8 cellular contexts compared by ENCODE assay signal in the genomic region with DNA sequence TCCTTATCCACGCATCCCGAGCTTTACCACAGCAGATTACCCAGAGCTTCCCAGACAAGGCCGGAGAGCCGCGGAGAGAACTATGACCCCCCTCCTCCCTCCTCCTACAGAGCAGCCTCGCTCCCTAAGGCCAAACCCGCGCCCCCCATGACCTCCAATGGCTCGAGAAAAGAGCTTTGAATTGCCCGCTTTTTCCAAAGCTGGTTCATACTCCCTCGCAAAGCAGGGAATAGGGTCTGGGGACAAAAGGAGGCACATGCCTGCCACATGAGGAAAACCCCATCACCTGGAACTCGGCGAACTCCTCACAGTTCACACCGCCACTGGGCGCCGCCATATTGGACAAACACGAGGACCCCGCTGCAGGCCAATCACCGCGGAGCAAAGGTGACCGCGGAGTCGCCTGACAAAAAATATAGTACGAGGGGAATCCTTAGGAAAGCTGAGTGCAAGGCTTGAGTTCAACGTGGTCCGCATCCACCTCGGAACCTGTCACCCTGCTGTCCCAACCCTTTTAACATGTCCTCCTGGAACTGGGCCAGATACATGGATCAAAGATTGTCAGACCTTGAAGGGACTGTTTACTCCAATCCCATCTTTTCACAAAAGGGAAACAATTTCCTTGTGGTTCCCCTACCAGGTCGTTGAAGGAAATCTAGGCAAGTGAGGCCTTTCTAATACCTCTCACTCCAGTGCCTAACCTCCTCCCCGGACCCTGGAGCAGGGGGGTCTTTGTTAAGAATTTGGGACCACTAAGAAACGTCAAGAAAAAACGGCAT. TPM values are rescaled to one million over a fixed set of nuclear protein-coding genes. Genes with fewer than 3 reads are reported as not detected.
DNase-seq lines count a peak whose midpoint lies in the region; TF ChIP-seq lines count a peak whose summit lies in the region.

A gene (minus strand): TSS at position 344 of the 779 bp plus-strand sequence. CDS start 7 bp downstream, at position 337.

- H3K36me3 Mint-ChIP-seq in H9 (ENCODE audit: insufficient read depth in 1 of 3, low read depth in 3 of 3): peaks cover 2 to 13% (median 13%) of the 10 kb centered on the region in 3 experiments; a peak in 4 of 7 replicates

- H3K18ac ChIP-seq in H9 (ENCODE audit: insufficient read length, low read depth, low read length): peak within 1 kb of the TSS; percentile 95

- H2BK20ac ChIP-seq in H9 (ENCODE audit: low read depth, low read length, poor library complexity, severe bottlenecking): no peak within 1 kb of the TSS

- DNase-seq in DMS79 treated with DMSO at 0.1 percent for 48 hours (lab: John Stamatoyannopoulos, UW) (peak; percentile 93), H9 (peak; percentile 89), NB4 (ENCODE audit: low read depth) (peak; percentile 89), SK-N-DZ (ENCODE audit: low spot score) (peak; percentile 91), foreskin melanocyte (peak; percentile 75)
- peak; percentile 89 for DNase-seq in activated naive CD4-positive, alpha-beta T cell treated with Interleukin-2 at 50 U/mL for 16 hours

- peak within 1 kb of the TSS; percentile 97 for H3K9ac ChIP-seq in H9 (ENCODE audit: extremely low read depth, insufficient read length, low read length)
- H3K9ac ChIP-seq in subcutaneous abdominal adipose tissue (ENCODE audit: low read length in 5 of 5): peak within 1 kb of the TSS; percentile 78 to 96 (median 87)

- H3K23me2 ChIP-seq in H9 (ENCODE audit: insufficient read length, low read depth, low read length, poor library complexity, severe bottlenecking): peaks cover 15% of the 10 kb centered on the region

- H3K23ac ChIP-seq in H9 (ENCODE audit: insufficient read length, low read depth, low read length): no peak within 1 kb of the TSS

- no peak within 1 kb of the TSS for H2BK120ac ChIP-seq in H9 (ENCODE audit: low read depth, low read length, poor library complexity, severe bottlenecking)

- H3K27me3 Mint-ChIP-seq in H9 (ENCODE audit: low read depth): no peaks in the 10 kb centered on the region

- no peak within 1 kb of the TSS for H2AK5ac ChIP-seq in H9 (ENCODE audit: insufficient read length, low read length)

- H3K27me3 ChIP-seq in H9 (ENCODE audit: insufficient read depth, low read length) (no peaks in the 10 kb centered on the region), neuron (ENCODE audit: insufficient read depth, low read length) (no peaks in the 10 kb centered on the region), subcutaneous abdominal adipose tissue (ENCODE audit: control insufficient read depth in 5 of 5, insufficient read depth in 4 of 5, low read length in 5 of 5) (no peaks in the 10 kb centered on the region)

- no peaks in the 10 kb centered on the region for H3K9me3 Mint-ChIP-seq in H9

- TF ChIP-seq CTCF in H9 (conservative IDR thresholded peaks at IDR 0.05) (no peak), NB4 (IDR thresholded peaks at IDR 0.05; ENCODE audit: low read depth, low read length) (no peak)

- TF ChIP-seq POLR2A in NB4 (IDR thresholded peaks at IDR 0.05; ENCODE audit: extremely low read depth, insufficient read length): peak; percentile 61

- no CpG with 5 or more reads among the region's 31 CpGs for WGBS in H9 (ENCODE audit: extremely low coverage, insufficient read length, low lambda C conversion rate)

- H3K4me3 Mint-ChIP-seq in H9: peak within 1 kb of the TSS; percentile 88 to 97

- H3K56ac ChIP-seq in H9 (ENCODE audit: insufficient read length, low read depth, low read length): no peak within 1 kb of the TSS

- H2AFZ ChIP-seq in H9 (ENCODE audit: low read length) (peak within 1 kb of the TSS; percentile 96), neuron (ENCODE audit: low read depth, low read length) (peak within 1 kb of the TSS; percentile 52)

- peak within 1 kb of the TSS; percentile 92; the same call in 1 of the 2 replicates for H3K14ac ChIP-seq in H9 (ENCODE audit: insufficient read depth, low read length)

- H2BK15ac ChIP-seq in H9 (ENCODE audit: low read depth, low read length): no peak within 1 kb of the TSS

- peak within 1 kb of the TSS; percentile 77 for H4K5ac ChIP-seq in H9 (ENCODE audit: insufficient read length, low read depth, low read length)

- peak within 1 kb of the TSS; percentile 41 for H4K8ac ChIP-seq in H9 (replicated peaks; ENCODE audit: insufficient read length, low read depth, low read length)

- H2BK12ac ChIP-seq in H9 (ENCODE audit: insufficient read length, low read depth, low read length): no peak within 1 kb of the TSS

- H3K4me3 ChIP-seq in NB4 (ENCODE audit: low read depth, low read length): peak within 1 kb of the TSS; percentile 96
- H3K4me3 ChIP-seq in neuron (ENCODE audit: low read length): peak within 1 kb of the TSS; percentile 87
- H3K4me3 ChIP-seq in subcutaneous abdominal adipose tissue (ENCODE audit: low read depth in 1 of 5, low read length in 5 of 5): peak within 1 kb of the TSS; percentile 93 to 100 (median 97)

- no peaks in the 10 kb centered on the region for H3K4me1 ChIP-seq in H9 (ENCODE audit: insufficient read depth, low read length)
- peaks cover 9% of the 10 kb centered on the region for H3K4me1 ChIP-seq in neuron (ENCODE audit: insufficient read depth, low read length)
- peaks cover 0 to 37% (median 27%) of the 10 kb centered on the region in 5 donors for H3K4me1 ChIP-seq in subcutaneous abdominal adipose tissue (ENCODE audit: control insufficient read depth in 5 of 5, insufficient read depth in 5 of 5, low read length in 5 of 5)

- H3K4ac ChIP-seq in H9 (ENCODE audit: low read depth, low read length): no peak within 1 kb of the TSS; the same call in 1 of the 2 replicates

- no peak within 1 kb of the TSS for H2BK5ac ChIP-seq in H9 (ENCODE audit: insufficient read length, low read length)

- no peaks in the 10 kb centered on the region for H4K20me1 ChIP-seq in H9 (ENCODE audit: control insufficient read depth, insufficient read depth, insufficient read length)

- H3K36me3 ChIP-seq in neuron (ENCODE audit: insufficient read depth, low read length): no peaks in the 10 kb centered on the region
- peaks cover 0 to 2% (median 0%) of the 10 kb centered on the region in 5 donors for H3K36me3 ChIP-seq in subcutaneous abdominal adipose tissue (ENCODE audit: control insufficient read depth in 5 of 5, insufficient read depth in 5 of 5, low read length in 5 of 5)

- peaks cover 10% of the 10 kb centered on the region; the same call in 1 of the 2 replicates for H3K79me2 ChIP-seq in H9 (ENCODE audit: insufficient read depth, low read length)

- H3K27ac Mint-ChIP-seq in H9: peak within 1 kb of the TSS; percentile 96 to 99 (median 97)

- peak within 1 kb of the TSS; percentile 14 for H3K27ac ChIP-seq in H9 (ENCODE audit: insufficient read length, low read depth, low read length)
- peak within 1 kb of the TSS; percentile 80 for H3K27ac ChIP-seq in subcutaneous abdominal adipose tissue (ENCODE audit: low read depth, low read length)

- peak within 1 kb of the TSS; percentile 62 for H3K4me2 ChIP-seq in H9 (ENCODE audit: insufficient read depth, insufficient read length, low read length)

- H3K9me3 ChIP-seq in H9 (ENCODE audit: control insufficient read depth, low read depth, low read length): no peaks in the 10 kb centered on the region
- no peaks in the 10 kb centered on the region for H3K9me3 ChIP-seq in neuron (ENCODE audit: low read length)
- no peaks in the 10 kb centered on the region for H3K9me3 ChIP-seq in subcutaneous abdominal adipose tissue (ENCODE audit: control insufficient read depth in 5 of 5, low read length in 5 of 5)

- H4K91ac ChIP-seq in H9 (ENCODE audit: insufficient read length, low read depth, low read length): no peak within 1 kb of the TSS

- H3K79me1 ChIP-seq in H9 (ENCODE audit: insufficient read depth, low read depth, low read length, poor library complexity, severe bottlenecking): no peaks in the 10 kb centered on the region

- no peak within 1 kb of the TSS for H3T11ph ChIP-seq in H9 (ENCODE audit: low read length)

- H3K4me1 Mint-ChIP-seq in H9: peaks cover 24 to 29% of the 10 kb centered on the region in 2 experiments

RNA-seq across cellular contexts. Expression of the gene that starts here (rescaled TPM):
- total RNA-seq in H9 (2021): 79.2 and 80.6 TPM in 2 replicates
- polyA plus RNA-seq in SK-N-DZ (2014; cell fraction: cytosol; rRNA removed): 44.9 and 60.6 TPM in 2 replicates
- polyA plus RNA-seq in SK-N-DZ (2014; cell fraction: nucleus; rRNA removed): 43.4 and 62.2 TPM in 2 replicates

Comparison
In these comparisons a context has a peak if more than half of its experiments do, and no peak if none do; other contexts are left out.
1. Peak in every context shown above with its lines: DNase-seq, H3K4me3 ChIP-seq and H3K27ac ChIP-seq.